11 cellular contexts compared by ENCODE assay signal in genomic region chr3:13518516-13519351, GRCh38. TPM values are rescaled to one million over a fixed set of nuclear protein-coding genes. Genes with fewer than 3 reads are reported as not detected.
DNase-seq lines count a peak whose midpoint lies in the region; ATAC-seq and TF ChIP-seq lines count a peak whose summit lies in the region.
"Had no signal": no experiment of that assay in that cellular context is flagged by ENCODE, and none has a peak within 500 bp of the region (broad histone marks: within the 10 kb centered on the region; RNA-seq: fewer than 3 reads in every experiment).

No MANE protein-coding gene starts in this region.

- H3K14ac ChIP-seq in trophoblast cell (ENCODE audit: low read length), result no peak overlapping the region

- ATAC-seq in GM19395 (IDR thresholded peaks at IDR 0.05; ENCODE audit: unreplicated experiment), result no peak

- no peak overlapping the region for H2BK5ac ChIP-seq in trophoblast cell (ENCODE audit: low read depth, low read length, poor library complexity)

- H3K4me2 ChIP-seq in trophoblast cell (ENCODE audit: low read length) (no peak overlapping the region), hepatocyte (no peak overlapping the region)

- H3K18ac ChIP-seq in trophoblast cell (ENCODE audit: low read length), result no peak overlapping the region

- peaks cover 0 to 9% of the 10 kb centered on the region in 2 experiments for H3K4me1 ChIP-seq in trophoblast cell (ENCODE audit: control insufficient read depth in 1 of 2, insufficient read depth in 2 of 2, low read length in 2 of 2)
- H3K4me1 ChIP-seq in stomach, result peaks cover 0 to 3% (median 0%) of the 10 kb centered on the region in 4 donors
- peaks cover 6% of the 10 kb centered on the region for H3K4me1 ChIP-seq in hepatocyte (ENCODE audit: insufficient read depth)

- no peak overlapping the region for H3K4me3 ChIP-seq in trophoblast cell (ENCODE audit: low read depth, low read length)
- H3K4me3 ChIP-seq in stomach, result no peak overlapping the region
- no peak overlapping the region for H3K4me3 ChIP-seq in hepatocyte

- no peaks in the 10 kb centered on the region for H3K27me3 ChIP-seq in trophoblast cell (ENCODE audit: insufficient read depth, low read length)
- H3K27me3 ChIP-seq in stomach, result peaks cover 0 to 4% (median 0%) of the 10 kb centered on the region in 3 donors
- no peaks in the 10 kb centered on the region for H3K27me3 ChIP-seq in hepatocyte

- TF ChIP-seq EP300 in stomach (IDR thresholded peaks at IDR 0.05), result no peak

- H3K9me2 ChIP-seq in hepatocyte (replicated peaks; ENCODE audit: insufficient read depth), result no peaks in the 10 kb centered on the region

- no peak overlapping the region for H2AK5ac ChIP-seq in trophoblast cell (ENCODE audit: low read length)

- no peak overlapping the region for H4K12ac ChIP-seq in trophoblast cell (ENCODE audit: low read depth, low read length)

- no peak overlapping the region for H4K91ac ChIP-seq in trophoblast cell (ENCODE audit: low read depth, low read length)

- H2BK12ac ChIP-seq in trophoblast cell (ENCODE audit: low read length), result no peak overlapping the region

- no peak for TF ChIP-seq CTCF in stomach (IDR thresholded peaks at IDR 0.05)
- TF ChIP-seq CTCF in hepatocyte (IDR thresholded peaks at IDR 0.05; ENCODE audit: poor library complexity), result no peak

- no peak overlapping the region for H3K23ac ChIP-seq in trophoblast cell (ENCODE audit: low read length)

- H2AFZ ChIP-seq in trophoblast cell (ENCODE audit: insufficient read depth, low read length, poor library complexity) (no peak overlapping the region), hepatocyte (no peak overlapping the region)

- no peak overlapping the region for H2BK120ac ChIP-seq in trophoblast cell (ENCODE audit: insufficient read depth, low read length, poor library complexity)

- H3K36me3 ChIP-seq in trophoblast cell (ENCODE audit: control insufficient read depth in 1 of 2, insufficient read depth in 2 of 2, low read length in 2 of 2) (no peaks in the 10 kb centered on the region), stomach (no peaks in the 10 kb centered on the region), hepatocyte (replicated peaks; ENCODE audit: insufficient read depth, low read depth) (no peaks in the 10 kb centered on the region)

- H4K20me1 ChIP-seq in hepatocyte (ENCODE audit: insufficient read depth, poor library complexity, severe bottlenecking), result no peaks in the 10 kb centered on the region

- H3K9ac ChIP-seq in trophoblast cell (ENCODE audit: low read length), result no peak overlapping the region

- H3K9me3 ChIP-seq in trophoblast cell (ENCODE audit: insufficient read depth, low read depth, low read length) (peaks cover 6% of the 10 kb centered on the region), stomach (no peaks in the 10 kb centered on the region), hepatocyte (ENCODE audit: low read depth) (no peaks in the 10 kb centered on the region)

- intact Hi-C loops in cardiac septum (cut with DNase I), result no loop called here
- intact Hi-C loops in stomach (cut with DNase I; ENCODE audit: low total_unique reads), result no loop called here

- no peak overlapping the region for H4K8ac ChIP-seq in trophoblast cell (ENCODE audit: low read depth, low read length)

- DNase-seq in Ammon's horn (ENCODE audit: low spot score) (peak; percentile 78), amygdala (lab: John Stamatoyannopoulos, UW) (peak in 50 of 56 donors; percentile 5 to 88 (median 62)), cardiac septum (ENCODE audit: low spot score) (peak; percentile 91), trophoblast cell (peak; percentile 29 to 50), stomach (no peak), hepatocyte (ENCODE audit: low spot score) (no peak)
- DNase-seq in activated CD4-positive, alpha-beta T cell treated with anti-CD3 and anti-CD28 coated beads, Interleukin-2, amount 50 U/mL, for 1 hour, result no peak
- DNase-seq: activated CD4-positive, alpha-beta T cell treated with anti-CD3 and anti-CD28 coated beads, Interleukin-2, amount 50 U/mL, for 48 hours; naive B cell; stimulated activated CD4-positive, alpha-beta T cell treated with anti-CD3 and anti-CD28 coated beads, Interleukin-1b, Interleukin-23, amount 100 ng/mL, for 48 hours had no signal

- H3K79me2 ChIP-seq in trophoblast cell (ENCODE audit: control insufficient read depth, insufficient read depth, low read length, poor library complexity), result no peaks in the 10 kb centered on the region
- no peaks in the 10 kb centered on the region for H3K79me2 ChIP-seq in hepatocyte

- no peak for TF ChIP-seq POLR2A in stomach (IDR thresholded peaks at IDR 0.05)

- H3K4ac ChIP-seq in trophoblast cell (ENCODE audit: low read depth, low read length), result no peak overlapping the region

- no CpG with 5 or more reads among the region's 23 CpGs for WGBS in trophoblast cell (ENCODE audit: extremely low coverage, insufficient coverage, insufficient read length)
- WGBS in stomach, 5 donors, result 74 to 84% (median 80%) methylated on average over 15 to 23 of the region's 23 CpGs
- WGBS in hepatocyte (ENCODE audit: low lambda C conversion rate, missing lambda C conversion rate), result 80% methylated on average over 20 of the region's 23 CpGs

- H3K79me1 ChIP-seq in trophoblast cell (ENCODE audit: low read length), result no peaks in the 10 kb centered on the region

- H3K27ac ChIP-seq in trophoblast cell (ENCODE audit: low read depth, low read length), result no peak overlapping the region
- H3K27ac ChIP-seq in stomach, result no peak overlapping the region
- H3K27ac ChIP-seq in hepatocyte, result no peak overlapping the region

RNA-seq across cellular contexts. Expression of gene FBLN2, which starts 30.2 kb away (rescaled TPM):
- 64.6 TPM for total RNA-seq in cardiac septum
- 15.9 and 19.7 TPM in 2 replicates for polyA plus RNA-seq in trophoblast cell (2013)
- 100 to 1,000 TPM in 1 of 5 donors, 10 to 100 TPM in 3, 1 to 10 TPM in 1; 8.0 to 143 (median 17.1) TPM for total RNA-seq in stomach
- 1 to 10 TPM; 1.8 to 4.0 (median 2.8) TPM for polyA plus RNA-seq in stomach
- total RNA-seq in hepatocyte, result 73.8 and 75.8 TPM in 2 replicates
- polyA plus RNA-seq in hepatocyte, result 76.2 and 85.6 TPM in 2 replicates

RNA-seq across cellular contexts. Expression of gene HDAC11, which starts 38.6 kb away (rescaled TPM):
- total RNA-seq in cardiac septum (30.7 TPM), stomach (10 to 100 TPM in 2 of 5 donors, 1 to 10 TPM in 2, not detected in 1; 4.9 to 16.2 (median 12.4) TPM), hepatocyte (8.1 and 8.4 TPM in 2 replicates)
- polyA plus RNA-seq in trophoblast cell (2013), result 3.4 and 3.8 TPM in 2 replicates
- polyA plus RNA-seq in stomach (10 to 100 TPM; 15.4 to 16.6 (median 16.3) TPM), hepatocyte (12.3 and 17.2 TPM in 2 replicates)

Comparison
In these comparisons a context has a peak if more than half of its experiments do, and no peak if none do; other contexts are left out.
1. DNase-seq: peak in Ammon's horn (single experiment), amygdala (50 of 56), cardiac septum (single experiment) and trophoblast cell (2 of 2); none in stomach (single experiment), hepatocyte (single experiment) and activated CD4-positive, alpha-beta T cell treated with anti-CD3 and anti-CD28 coated beads, Interleukin-2, amount 50 U/mL, for 1 hour (single experiment).